ENCODE assay signal across 8 cellular contexts in genomic region chr5:137220523-137220927, GRCh38.
DNase-seq lines count a peak whose midpoint lies in the region; ATAC-seq and TF ChIP-seq lines count a peak whose summit lies in the region.

No MANE protein-coding gene starts in this region.

- peak; percentile 89 for ATAC-seq in GM21717 (IDR thresholded peaks at IDR 0.05; ENCODE audit: unreplicated experiment)

- H3K4me3 ChIP-seq in GM12865 (ENCODE audit: low read depth, low read length) (no peak overlapping the region), KMS-11 (IDR thresholded peaks at IDR 0.05; ENCODE audit: insufficient read depth, low read depth, low read length) (no peak overlapping the region), fibroblast of pulmonary artery (replicated peaks; ENCODE audit: low read depth, low read length) (no peak overlapping the region)

- H4K20me1 ChIP-seq in KMS-11 (ENCODE audit: insufficient read depth): no peaks in the 10 kb centered on the region

- no peaks in the 10 kb centered on the region for H3K79me2 ChIP-seq in KMS-11 (ENCODE audit: insufficient read depth, low read depth)

- H2AFZ ChIP-seq in KMS-11 (ENCODE audit: low read depth): no peak overlapping the region

- peak; percentile 49 for TF ChIP-seq CTCF in GM12865 (IDR thresholded peaks at IDR 0.05; ENCODE audit: insufficient read depth, low read depth, low read length, missing control alignments)
- peak; percentile 60 for TF ChIP-seq CTCF in KMS-11 (conservative IDR thresholded peaks at IDR 0.05; ENCODE audit: low read depth, low read length)
- TF ChIP-seq CTCF in fibroblast of pulmonary artery (IDR thresholded peaks at IDR 0.05; ENCODE audit: low read length, missing control alignments): peak; percentile 81

- H3K4me2 ChIP-seq in KMS-11: no peak overlapping the region

- H3K36me3 ChIP-seq in KMS-11 (ENCODE audit: insufficient read depth): no peaks in the 10 kb centered on the region

- DNase-seq in GM12865 (ENCODE audit: low read depth) (peak; percentile 43), SHP77 treated with DMSO at 0.1 percent for 48 hours (lab: John Stamatoyannopoulos, UW) (peak; percentile 51), fibroblast of pulmonary artery (ENCODE audit: low read depth) (peak; percentile 84), renal cortical epithelial cell (ENCODE audit: low read depth) (peak; percentile 92)
- no peak for DNase-seq in activated CD4-positive, alpha-beta T cell treated with anti-CD3 and anti-CD28 coated beads for 1 hour
- DNase-seq in stimulated activated naive CD4-positive, alpha-beta T cell treated with Interleukin-2 at 50 U/mL for 16 hours (lab: John Stamatoyannopoulos, UW): no peak

- peaks cover 5% of the 10 kb centered on the region for H3K4me1 ChIP-seq in KMS-11 (ENCODE audit: low read depth, poor library complexity, severe bottlenecking)

- no peaks in the 10 kb centered on the region for H3K27me3 ChIP-seq in KMS-11 (ENCODE audit: insufficient read depth, low read depth)

- H3K9ac ChIP-seq in KMS-11: no peak overlapping the region

- no peak overlapping the region for H3K27ac ChIP-seq in KMS-11

Comparison
In these comparisons a context has a peak if more than half of its experiments do, and no peak if none do; other contexts are left out.
1. DNase-seq: peak in GM12865 (single experiment), SHP77 treated with DMSO at 0.1 percent for 48 hours (single experiment), fibroblast of pulmonary artery (single experiment) and renal cortical epithelial cell (single experiment); none in activated CD4-positive, alpha-beta T cell treated with anti-CD3 and anti-CD28 coated beads for 1 hour (single experiment) and stimulated activated naive CD4-positive, alpha-beta T cell treated with Interleukin-2 at 50 U/mL for 16 hours (single experiment).
2. Peak in every context shown above with its lines, with median percentiles within 50 percentile points of each other: CTCF ChIP-seq.